In the genomic region with DNA sequence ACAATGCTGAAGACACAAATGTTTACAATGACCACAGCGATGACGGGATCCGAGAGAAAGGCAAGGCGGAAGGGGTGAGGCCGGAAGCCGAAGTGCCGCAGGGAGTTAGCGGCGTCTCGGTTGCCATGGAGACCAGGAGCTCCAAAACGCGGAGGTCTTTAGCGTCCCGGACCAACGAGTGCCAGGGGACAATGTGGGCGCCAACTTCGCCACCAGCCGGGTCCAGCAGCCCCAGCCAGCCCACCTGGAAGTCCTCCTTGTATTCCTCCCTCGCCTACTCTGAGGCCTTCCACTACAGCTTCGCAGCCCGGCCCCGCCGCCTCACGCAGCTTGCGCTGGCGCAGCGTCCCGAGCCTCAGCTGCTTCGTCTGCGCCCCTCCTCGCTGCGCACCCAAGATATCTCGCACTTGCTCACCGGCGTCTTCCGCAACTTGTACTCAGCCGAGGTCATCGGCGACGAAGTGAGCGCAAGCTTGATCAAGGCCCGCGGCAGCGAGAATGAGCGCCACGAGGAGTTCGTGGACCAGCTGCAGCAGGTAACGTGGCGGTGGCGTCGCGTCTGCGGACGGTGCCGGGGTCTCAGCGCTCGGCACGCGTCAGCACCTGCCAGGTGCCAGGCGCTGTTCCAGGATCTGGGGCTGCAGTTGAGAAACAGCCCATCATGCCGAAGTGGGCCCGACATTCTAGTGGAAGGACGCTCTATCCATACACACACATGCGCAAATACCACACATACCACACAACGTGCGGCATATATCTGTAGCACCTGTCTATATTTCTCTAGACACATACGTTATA, we compare ENCODE assay signal across 8 cellular contexts. TPM values are rescaled to one million over a fixed set of nuclear protein-coding genes. Genes with fewer than 3 reads are reported as not detected.
DNase-seq lines count a peak whose midpoint lies in the region; ATAC-seq, FAIRE-seq and TF ChIP-seq lines count a peak whose summit lies in the region.

Gene DLEC1, plus strand, starts transcription at position 108 of the 798 bp plus-strand sequence. Its CDS starts 18 bp downstream, at position 126.

- H3K36me3 ChIP-seq in heart left ventricle (no peaks in the 10 kb centered on the region), MG63 (no peaks in the 10 kb centered on the region)

- peaks cover 0 to 7% (median 0%) of the 10 kb centered on the region in 9 donors for H3K27me3 ChIP-seq in heart left ventricle
- no peaks in the 10 kb centered on the region for H3K27me3 ChIP-seq in MG63

- DNase-seq in GM12891 (ENCODE audit: insufficient read length, low spot score) (peak; percentile 79), NOMO-1 (lab: John Stamatoyannopoulos, UW; ENCODE audit: unreplicated experiment in 2 of 2) (peak; percentile 62 to 67), heart left ventricle (peak; percentile 65 to 84 (median 75)), retinal pigment epithelial cell (ENCODE audit: low read depth) (no peak), MG63 (no peak), HuH-7.5 (ENCODE audit: low spot score) (no peak)
- peak; percentile 76 for DNase-seq in activated effector memory CD4-positive, alpha-beta T cell treated with Interleukin-2 at 50 U/mL for 16 hours

- peak; percentile 84 for ATAC-seq in HG02571 (IDR thresholded peaks at IDR 0.05; ENCODE audit: unreplicated experiment)
- peak; percentile 12 to 77 (median 70) for ATAC-seq in heart left ventricle

- H3K9me3 ChIP-seq in heart left ventricle (no peaks in the 10 kb centered on the region), MG63 (no peaks in the 10 kb centered on the region)

- peak; percentile 88 for FAIRE-seq in GM12891 (lab: Jason Lieb, UNC)

- intact Hi-C loops in heart left ventricle (cut with DNase I) = no loop called here

- peaks cover 0 to 22% (median 9%) of the 10 kb centered on the region in 12 donors for H3K4me1 ChIP-seq in heart left ventricle

- TF ChIP-seq POLR2A in GM12891 (IDR thresholded peaks at IDR 0.05; ENCODE audit: low read depth, low read length) = no peak
- no peak for TF ChIP-seq POLR2A in heart left ventricle (IDR thresholded peaks at IDR 0.05)

- H3K4me3 ChIP-seq in heart left ventricle = peak within 1 kb of the TSS; percentile 18 to 65 (median 54)
- peak within 1 kb of the TSS; percentile 51 for H3K4me3 ChIP-seq in retinal pigment epithelial cell (ENCODE audit: low read length)
- H3K4me3 ChIP-seq in MG63 = no peak within 1 kb of the TSS

- WGBS in heart left ventricle, 4 donors = 4 to 7% (median 5%) methylated on average over 49 to 67 of the region's 67 CpGs

- peak within 1 kb of the TSS in 3 of 12 donors; percentile 1 to 73 (median 14) for H3K27ac ChIP-seq in heart left ventricle

- TF ChIP-seq CTCF in heart left ventricle (IDR thresholded peaks at IDR 0.05) = no peak
- TF ChIP-seq CTCF in retinal pigment epithelial cell (conservative IDR thresholded peaks at IDR 0.05; ENCODE audit: low read depth, low read length) = no peak

TF ChIP-seq in GM12891, 5 proteins besides CTCF, POLR2A, EP300 and RAD21:
- TF ChIP-seq SPI1 (IDR thresholded peaks at IDR 0.05; ENCODE audit: low read depth, low read length) = no peak
- no peak for TF ChIP-seq PAX5 (IDR thresholded peaks at IDR 0.05; ENCODE audit: insufficient read depth, low read length, severe bottlenecking)
- no peak for TF ChIP-seq TAF1 (IDR thresholded peaks at IDR 0.05; ENCODE audit: low read depth, low read length)
- TF ChIP-seq POU2F2 (IDR thresholded peaks at IDR 0.05; ENCODE audit: low read depth, low read length) = no peak
- TF ChIP-seq POLR2AphosphoS5 (IDR thresholded peaks at IDR 0.05; ENCODE audit: low read depth, low read length) = no peak
TF ChIP-seq in GM12891: peak in this region for 0.

RNA-seq across cellular contexts. Expression of gene DLEC1, which starts in this region (rescaled TPM):
- polyA plus RNA-seq in GM12891 (2012; ENCODE audit: low read depth, missing spikeins) = 0.08 TPM
- 1 to 10 TPM in 1 of 9 donors, under 1 TPM in 7, not detected in 1; 0.07 to 1.3 (median 0.16) TPM for total RNA-seq in heart left ventricle
- polyA plus RNA-seq in heart left ventricle = under 1 TPM; 0.06 to 0.61 TPM
- not detected in 2 replicates for total RNA-seq in MG63 (2014; rRNA removed; shearing (Covaris generic); ENCODE audit: low replicate concordance)

Comparison
In these comparisons a context has a peak if more than half of its experiments do, and no peak if none do; other contexts are left out.
1. DNase-seq: peak in GM12891 (single experiment), NOMO-1 (2 of 2), activated effector memory CD4-positive, alpha-beta T cell treated with Interleukin-2 at 50 U/mL for 16 hours (single experiment) and heart left ventricle (5 of 5); none in retinal pigment epithelial cell (single experiment), MG63 (single experiment) and HuH-7.5 (single experiment).